ENCODE assay signal across 33 cellular contexts in the genomic region with DNA sequence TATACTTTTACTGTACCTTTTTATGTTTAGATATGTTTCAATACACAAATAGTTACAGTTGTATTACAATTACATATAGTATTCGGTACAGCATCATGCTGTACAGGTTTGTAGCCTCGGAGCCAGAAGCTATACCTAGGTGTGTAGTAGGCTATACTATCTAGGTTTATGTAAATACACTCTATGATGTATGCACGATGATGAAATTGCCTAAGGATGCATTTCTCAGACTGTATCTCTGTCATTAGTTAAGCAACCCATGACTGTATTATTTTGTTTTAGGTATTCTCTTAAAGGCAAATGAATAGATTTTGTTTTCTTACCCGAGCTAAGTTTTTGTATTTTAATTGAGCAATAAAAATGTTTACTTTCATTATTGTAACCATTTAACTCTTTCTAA. TPM values are rescaled to one million over a fixed set of nuclear protein-coding genes. Genes with fewer than 3 reads are reported as not detected.
"Had no signal": no experiment of that assay in that cellular context is flagged by ENCODE, and none has a peak within 500 bp of the region (broad histone marks: within the 10 kb centered on the region; RNA-seq: fewer than 3 reads in every experiment).

No MANE protein-coding gene starts in this region.

- H3K4me1 ChIP-seq: adrenal gland, body of pancreas, gastroesophageal sphincter, heart right ventricle had no signal

- H3K27me3 ChIP-seq: adrenal gland, body of pancreas, gastroesophageal sphincter, heart right ventricle had no signal

- H3K9me3 ChIP-seq: adrenal gland, body of pancreas, gastroesophageal sphincter, heart right ventricle had no signal

- H3K36me3 ChIP-seq: adrenal gland, gastroesophageal sphincter, heart right ventricle had no signal

- H3K4me3 ChIP-seq: adrenal gland, body of pancreas, coronary artery, gastroesophageal sphincter, heart right ventricle had no signal

- ATAC-seq: activated CD4-positive, alpha-beta T cell treated with anti-CD3 and anti-CD28 coated beads for 36 hours; activated CD8-positive, alpha-beta memory T cell treated with anti-CD3 and anti-CD28 coated beads, Interleukin-2, amount 10 ng/mL, durations not matched to agents 7 days and 5 days; activated CD8-positive, alpha-beta T cell treated with anti-CD3 and anti-CD28 coated beads, Interleukin-2, amount 10 ng/mL, durations not matched to agents 7 days and 5 days; activated naive CD8-positive, alpha-beta T cell treated with anti-CD3 and anti-CD28 coated beads, Interleukin-2, amount 50 U/mL, for 24 hours; body of pancreas; effector memory CD8-positive, alpha-beta T cell; gastroesophageal sphincter; heart right ventricle; T-cell had no signal

- DNase-seq: activated CD4-positive, alpha-beta memory T cell treated with anti-CD3 and anti-CD28 coated beads for 36 hours; activated CD4-positive, alpha-beta T cell treated with anti-CD3 and anti-CD28 coated beads for 36 hours; activated CD4-positive, alpha-beta T cell treated with anti-CD3 and anti-CD28 coated beads, Interleukin-2, amount 10 ng/mL, durations not matched to agents 24 days and 14 days; activated CD4-positive, CD25-positive, alpha-beta regulatory T cell; activated CD4-positive, CD25-positive, alpha-beta regulatory T cell treated with anti-CD3 and anti-CD28 coated beads, Interleukin-2, amount 50 U/mL, for 72 hours; activated CD8-positive, alpha-beta memory T cell treated with anti-CD3 and anti-CD28 coated beads, Interleukin-2, amount 10 ng/mL, durations not matched to agents 7 days and 5 days; activated CD8-positive, alpha-beta memory T cell treated with anti-CD3 and anti-CD28 coated beads, Interleukin-2, amount 50 U/mL, for 4 hours; activated CD8-positive, alpha-beta T cell treated with anti-CD3 and anti-CD28 coated beads, Interleukin-2, amount 10 ng/mL, durations not matched to agents 7 days and 5 days; activated effector memory CD4-positive, alpha-beta T cell treated with anti-CD3 and anti-CD28 coated beads, Interleukin-2, amount 50 U/mL, for 16 hours; activated naive CD4-positive, alpha-beta T cell treated with anti-CD3 and anti-CD28 coated beads for 36 hours; activated naive CD8-positive, alpha-beta T cell treated with anti-CD3 and anti-CD28 coated beads for 36 hours; activated naive CD8-positive, alpha-beta T cell treated with anti-CD3 and anti-CD28 coated beads, Interleukin-2, amount 50 U/mL, for 24 hours; activated T-cell treated with anti-CD3 and anti-CD28 coated beads, Interleukin-2, amount 50 U/mL, for 1 hour; activated T-cell treated with anti-CD3 and anti-CD28 coated beads, Interleukin-2, amount 50 U/mL, for 48 hours; adrenal gland; amygdala; aorta; body of pancreas; dermis blood vessel endothelial cell; effector CD4-positive, alpha-beta T cell; effector memory CD8-positive, alpha-beta T cell; foreskin fibroblast; heart right ventricle; SW 1271; T-cell; T-helper 9 cell had no signal

- H3K27ac ChIP-seq: adrenal gland, body of pancreas, coronary artery, epithelial cell of prostate, gastroesophageal sphincter, heart right ventricle had no signal

RNA-seq across cellular contexts. Expression of gene SPATA17, which starts 56.4 kb away (rescaled TPM):
- total RNA-seq: activated CD4-positive, alpha-beta memory T cell treated with anti-CD3 and anti-CD28 coated beads for 36 hours; activated CD4-positive, alpha-beta T cell treated with anti-CD3 and anti-CD28 coated beads, Interleukin-2, amount 10 ng/mL, durations not matched to agents 24 days and 14 days; activated CD8-positive, alpha-beta memory T cell treated with anti-CD3 and anti-CD28 coated beads, Interleukin-2, amount 10 ng/mL, durations not matched to agents 7 days and 5 days; activated CD8-positive, alpha-beta T cell treated with anti-CD3 and anti-CD28 coated beads, Interleukin-2, amount 10 ng/mL, durations not matched to agents 7 days and 5 days; activated naive CD4-positive, alpha-beta T cell treated with anti-CD3 and anti-CD28 coated beads for 36 hours; activated naive CD8-positive, alpha-beta T cell treated with anti-CD3 and anti-CD28 coated beads for 36 hours; activated T-helper 1 cell treated with anti-CD3 and anti-CD28 coated beads, Interleukin-12 subunit alpha, Interleukin-12 subunit beta, Interleukin-2, Interleukin-4 antibody, amounts not matched to agents 30 ng/mL and 10 ng/mL and 1 ng/mL, durations not matched to agents 14 hours and 24 hours and 36 hours; activated T-helper 2 cell treated with anti-CD3 and anti-CD28 coated beads, Interferon-gamma antibody, Interleukin-2, Interleukin-4, amounts not matched to agents 10 μg/mL and 5 μg/mL and 100 μg/mL, durations not matched to agents 14 hours and 24 hours and 36 hours; dermis blood vessel endothelial cell; glomerular endothelial cell; T-helper 2 cell treated with Interferon-gamma antibody and Interleukin-4, amounts not matched to agents 100 ng/mL and 5 ng/mL, for 36 hours had no signal
